ENCODE assay signal across 1 cellular context in the genomic region with DNA sequence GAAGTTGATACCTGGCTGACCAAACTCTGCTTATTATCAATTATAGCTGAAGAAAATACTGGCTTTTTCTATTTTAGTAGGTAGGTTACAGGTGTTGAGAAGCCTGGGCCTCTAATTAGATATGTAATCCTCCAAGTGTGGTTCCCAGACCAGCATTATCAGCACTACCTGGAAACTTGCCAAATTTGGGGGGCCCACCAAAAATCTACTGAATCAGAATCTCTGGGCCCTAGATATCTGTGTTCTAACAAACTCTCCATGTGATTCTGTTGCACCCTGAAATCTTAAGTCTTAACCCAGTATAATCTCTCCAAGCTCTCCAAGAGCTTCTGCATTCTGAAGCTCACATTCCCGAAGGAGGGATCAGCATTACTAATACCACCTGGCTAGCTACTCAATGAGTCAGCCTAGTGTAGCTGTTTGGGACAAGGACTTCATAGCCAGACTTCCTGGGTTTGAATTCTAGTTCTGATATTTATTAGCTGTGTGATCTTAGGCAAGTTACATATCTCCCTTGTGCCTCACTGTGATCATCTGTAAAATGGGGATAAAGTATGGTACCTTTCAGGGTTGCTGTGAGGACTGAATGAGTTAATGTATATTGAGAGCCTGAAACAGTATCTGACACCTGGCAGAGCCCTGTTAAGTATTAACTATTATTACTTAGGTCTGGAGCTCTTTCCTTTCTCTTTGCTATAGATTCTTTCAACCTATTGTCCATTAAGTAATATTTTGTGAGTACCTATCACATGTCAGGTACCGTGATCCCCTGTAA.
TF ChIP-seq lines count a peak whose summit lies in the region.

No MANE protein-coding gene starts in this region.

TF ChIP-seq in SK-N-SH, 30 proteins besides CTCF, POLR2A, EP300 and RAD21 (continued from another document):
- TF ChIP-seq, protein P1, sequence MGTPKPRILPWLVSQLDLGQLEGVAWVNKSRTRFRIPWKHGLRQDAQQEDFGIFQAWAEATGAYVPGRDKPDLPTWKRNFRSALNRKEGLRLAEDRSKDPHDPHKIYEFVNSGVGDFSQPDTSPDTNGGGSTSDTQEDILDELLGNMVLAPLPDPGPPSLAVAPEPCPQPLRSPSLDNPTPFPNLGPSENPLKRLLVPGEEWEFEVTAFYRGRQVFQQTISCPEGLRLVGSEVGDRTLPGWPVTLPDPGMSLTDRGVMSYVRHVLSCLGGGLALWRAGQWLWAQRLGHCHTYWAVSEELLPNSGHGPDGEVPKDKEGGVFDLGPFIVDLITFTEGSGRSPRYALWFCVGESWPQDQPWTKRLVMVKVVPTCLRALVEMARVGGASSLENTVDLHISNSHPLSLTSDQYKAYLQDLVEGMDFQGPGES (IDR thresholded peaks at IDR 0.05; ENCODE audit: low read depth, low read length), result no peak
- TF ChIP-seq MXI1 (IDR thresholded peaks at IDR 0.05; ENCODE audit: low read depth, low read length) (no peak), CHD2 (IDR thresholded peaks at IDR 0.05; ENCODE audit: low read length, partially characterized antibody) (no peak), FOXM1 (IDR thresholded peaks at IDR 0.05; ENCODE audit: low read depth) (no peak)
- TF ChIP-seq, protein P2, sequence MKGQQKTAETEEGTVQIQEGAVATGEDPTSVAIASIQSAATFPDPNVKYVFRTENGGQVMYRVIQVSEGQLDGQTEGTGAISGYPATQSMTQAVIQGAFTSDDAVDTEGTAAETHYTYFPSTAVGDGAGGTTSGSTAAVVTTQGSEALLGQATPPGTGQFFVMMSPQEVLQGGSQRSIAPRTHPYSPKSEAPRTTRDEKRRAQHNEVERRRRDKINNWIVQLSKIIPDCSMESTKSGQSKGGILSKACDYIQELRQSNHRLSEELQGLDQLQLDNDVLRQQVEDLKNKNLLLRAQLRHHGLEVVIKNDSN (IDR thresholded peaks at IDR 0.05; ENCODE audit: borderline replicate concordance, low read depth), result no peak
- TF ChIP-seq, protein P3, sequence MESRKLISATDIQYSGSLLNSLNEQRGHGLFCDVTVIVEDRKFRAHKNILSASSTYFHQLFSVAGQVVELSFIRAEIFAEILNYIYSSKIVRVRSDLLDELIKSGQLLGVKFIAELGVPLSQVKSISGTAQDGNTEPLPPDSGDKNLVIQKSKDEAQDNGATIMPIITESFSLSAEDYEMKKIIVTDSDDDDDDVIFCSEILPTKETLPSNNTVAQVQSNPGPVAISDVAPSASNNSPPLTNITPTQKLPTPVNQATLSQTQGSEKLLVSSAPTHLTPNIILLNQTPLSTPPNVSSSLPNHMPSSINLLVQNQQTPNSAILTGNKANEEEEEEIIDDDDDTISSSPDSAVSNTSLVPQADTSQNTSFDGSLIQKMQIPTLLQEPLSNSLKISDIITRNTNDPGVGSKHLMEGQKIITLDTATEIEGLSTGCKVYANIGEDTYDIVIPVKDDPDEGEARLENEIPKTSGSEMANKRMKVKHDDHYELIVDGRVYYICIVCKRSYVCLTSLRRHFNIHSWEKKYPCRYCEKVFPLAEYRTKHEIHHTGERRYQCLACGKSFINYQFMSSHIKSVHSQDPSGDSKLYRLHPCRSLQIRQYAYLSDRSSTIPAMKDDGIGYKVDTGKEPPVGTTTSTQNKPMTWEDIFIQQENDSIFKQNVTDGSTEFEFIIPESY (IDR thresholded peaks at IDR 0.05; ENCODE audit: borderline replicate concordance, low read depth), result no peak
